1 cellular context compared by ENCODE assay signal in the genomic region with DNA sequence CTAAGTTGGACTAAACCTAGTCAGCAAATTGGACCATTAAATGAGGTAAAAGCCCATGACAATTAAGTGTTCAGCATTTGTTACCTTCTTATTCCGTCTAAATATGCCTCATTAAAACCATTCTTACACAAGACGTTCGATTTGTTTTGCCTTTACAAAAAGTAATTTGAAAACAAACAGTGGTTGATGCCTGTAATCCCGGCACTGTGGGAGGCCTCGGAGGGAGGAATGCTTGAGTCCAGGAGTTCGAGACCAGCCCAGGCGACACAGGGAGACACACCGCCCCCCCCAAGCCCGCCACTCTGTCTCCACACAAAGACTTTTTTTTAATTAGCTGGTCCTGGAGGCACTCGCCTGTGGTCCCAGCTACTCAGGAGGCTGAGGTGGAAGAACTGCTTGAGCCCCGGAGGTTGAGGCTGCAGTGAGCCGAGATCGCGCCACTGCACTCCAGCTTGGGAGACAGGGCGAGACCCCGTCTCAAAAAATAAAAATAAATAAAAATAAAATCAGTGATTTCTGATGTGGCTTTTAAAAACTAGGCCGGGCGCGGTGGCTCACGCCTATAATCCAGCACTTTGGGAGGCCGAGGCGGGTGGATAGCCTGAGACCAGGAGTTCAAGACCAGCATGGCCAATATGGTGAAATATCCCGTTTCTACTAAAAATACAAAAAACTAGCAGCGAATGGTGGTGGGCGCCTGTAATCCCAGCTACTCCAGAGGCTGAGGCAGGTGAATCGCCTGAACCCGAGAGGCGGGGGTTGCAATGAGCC.
A peak's percentile ranks its signal among the peaks of the same experiment; 100 is the strongest.
TF ChIP-seq lines count a peak whose summit lies in the region.

No MANE protein-coding gene starts in this region.

TF ChIP-seq in H1, 55 proteins besides CTCF, POLR2A, EP300 and RAD21:
- TF ChIP-seq PHF8 (conservative IDR thresholded peaks at IDR 0.05; ENCODE audit: low read depth, low read length): no peak; the same call in 1 of the 2 replicates
- TF ChIP-seq TAF1 (IDR thresholded peaks at IDR 0.05; ENCODE audit: low read depth, low read length): 0 out of 2 replicates have a peak, but pooled peaks have one; percentile 2
- TF ChIP-seq, protein P1, sequence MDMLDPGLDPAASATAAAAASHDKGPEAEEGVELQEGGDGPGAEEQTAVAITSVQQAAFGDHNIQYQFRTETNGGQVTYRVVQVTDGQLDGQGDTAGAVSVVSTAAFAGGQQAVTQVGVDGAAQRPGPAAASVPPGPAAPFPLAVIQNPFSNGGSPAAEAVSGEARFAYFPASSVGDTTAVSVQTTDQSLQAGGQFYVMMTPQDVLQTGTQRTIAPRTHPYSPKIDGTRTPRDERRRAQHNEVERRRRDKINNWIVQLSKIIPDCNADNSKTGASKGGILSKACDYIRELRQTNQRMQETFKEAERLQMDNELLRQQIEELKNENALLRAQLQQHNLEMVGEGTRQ (IDR thresholded peaks at IDR 0.05; ENCODE audit: low read length): no peak
- TF ChIP-seq, protein P2, sequence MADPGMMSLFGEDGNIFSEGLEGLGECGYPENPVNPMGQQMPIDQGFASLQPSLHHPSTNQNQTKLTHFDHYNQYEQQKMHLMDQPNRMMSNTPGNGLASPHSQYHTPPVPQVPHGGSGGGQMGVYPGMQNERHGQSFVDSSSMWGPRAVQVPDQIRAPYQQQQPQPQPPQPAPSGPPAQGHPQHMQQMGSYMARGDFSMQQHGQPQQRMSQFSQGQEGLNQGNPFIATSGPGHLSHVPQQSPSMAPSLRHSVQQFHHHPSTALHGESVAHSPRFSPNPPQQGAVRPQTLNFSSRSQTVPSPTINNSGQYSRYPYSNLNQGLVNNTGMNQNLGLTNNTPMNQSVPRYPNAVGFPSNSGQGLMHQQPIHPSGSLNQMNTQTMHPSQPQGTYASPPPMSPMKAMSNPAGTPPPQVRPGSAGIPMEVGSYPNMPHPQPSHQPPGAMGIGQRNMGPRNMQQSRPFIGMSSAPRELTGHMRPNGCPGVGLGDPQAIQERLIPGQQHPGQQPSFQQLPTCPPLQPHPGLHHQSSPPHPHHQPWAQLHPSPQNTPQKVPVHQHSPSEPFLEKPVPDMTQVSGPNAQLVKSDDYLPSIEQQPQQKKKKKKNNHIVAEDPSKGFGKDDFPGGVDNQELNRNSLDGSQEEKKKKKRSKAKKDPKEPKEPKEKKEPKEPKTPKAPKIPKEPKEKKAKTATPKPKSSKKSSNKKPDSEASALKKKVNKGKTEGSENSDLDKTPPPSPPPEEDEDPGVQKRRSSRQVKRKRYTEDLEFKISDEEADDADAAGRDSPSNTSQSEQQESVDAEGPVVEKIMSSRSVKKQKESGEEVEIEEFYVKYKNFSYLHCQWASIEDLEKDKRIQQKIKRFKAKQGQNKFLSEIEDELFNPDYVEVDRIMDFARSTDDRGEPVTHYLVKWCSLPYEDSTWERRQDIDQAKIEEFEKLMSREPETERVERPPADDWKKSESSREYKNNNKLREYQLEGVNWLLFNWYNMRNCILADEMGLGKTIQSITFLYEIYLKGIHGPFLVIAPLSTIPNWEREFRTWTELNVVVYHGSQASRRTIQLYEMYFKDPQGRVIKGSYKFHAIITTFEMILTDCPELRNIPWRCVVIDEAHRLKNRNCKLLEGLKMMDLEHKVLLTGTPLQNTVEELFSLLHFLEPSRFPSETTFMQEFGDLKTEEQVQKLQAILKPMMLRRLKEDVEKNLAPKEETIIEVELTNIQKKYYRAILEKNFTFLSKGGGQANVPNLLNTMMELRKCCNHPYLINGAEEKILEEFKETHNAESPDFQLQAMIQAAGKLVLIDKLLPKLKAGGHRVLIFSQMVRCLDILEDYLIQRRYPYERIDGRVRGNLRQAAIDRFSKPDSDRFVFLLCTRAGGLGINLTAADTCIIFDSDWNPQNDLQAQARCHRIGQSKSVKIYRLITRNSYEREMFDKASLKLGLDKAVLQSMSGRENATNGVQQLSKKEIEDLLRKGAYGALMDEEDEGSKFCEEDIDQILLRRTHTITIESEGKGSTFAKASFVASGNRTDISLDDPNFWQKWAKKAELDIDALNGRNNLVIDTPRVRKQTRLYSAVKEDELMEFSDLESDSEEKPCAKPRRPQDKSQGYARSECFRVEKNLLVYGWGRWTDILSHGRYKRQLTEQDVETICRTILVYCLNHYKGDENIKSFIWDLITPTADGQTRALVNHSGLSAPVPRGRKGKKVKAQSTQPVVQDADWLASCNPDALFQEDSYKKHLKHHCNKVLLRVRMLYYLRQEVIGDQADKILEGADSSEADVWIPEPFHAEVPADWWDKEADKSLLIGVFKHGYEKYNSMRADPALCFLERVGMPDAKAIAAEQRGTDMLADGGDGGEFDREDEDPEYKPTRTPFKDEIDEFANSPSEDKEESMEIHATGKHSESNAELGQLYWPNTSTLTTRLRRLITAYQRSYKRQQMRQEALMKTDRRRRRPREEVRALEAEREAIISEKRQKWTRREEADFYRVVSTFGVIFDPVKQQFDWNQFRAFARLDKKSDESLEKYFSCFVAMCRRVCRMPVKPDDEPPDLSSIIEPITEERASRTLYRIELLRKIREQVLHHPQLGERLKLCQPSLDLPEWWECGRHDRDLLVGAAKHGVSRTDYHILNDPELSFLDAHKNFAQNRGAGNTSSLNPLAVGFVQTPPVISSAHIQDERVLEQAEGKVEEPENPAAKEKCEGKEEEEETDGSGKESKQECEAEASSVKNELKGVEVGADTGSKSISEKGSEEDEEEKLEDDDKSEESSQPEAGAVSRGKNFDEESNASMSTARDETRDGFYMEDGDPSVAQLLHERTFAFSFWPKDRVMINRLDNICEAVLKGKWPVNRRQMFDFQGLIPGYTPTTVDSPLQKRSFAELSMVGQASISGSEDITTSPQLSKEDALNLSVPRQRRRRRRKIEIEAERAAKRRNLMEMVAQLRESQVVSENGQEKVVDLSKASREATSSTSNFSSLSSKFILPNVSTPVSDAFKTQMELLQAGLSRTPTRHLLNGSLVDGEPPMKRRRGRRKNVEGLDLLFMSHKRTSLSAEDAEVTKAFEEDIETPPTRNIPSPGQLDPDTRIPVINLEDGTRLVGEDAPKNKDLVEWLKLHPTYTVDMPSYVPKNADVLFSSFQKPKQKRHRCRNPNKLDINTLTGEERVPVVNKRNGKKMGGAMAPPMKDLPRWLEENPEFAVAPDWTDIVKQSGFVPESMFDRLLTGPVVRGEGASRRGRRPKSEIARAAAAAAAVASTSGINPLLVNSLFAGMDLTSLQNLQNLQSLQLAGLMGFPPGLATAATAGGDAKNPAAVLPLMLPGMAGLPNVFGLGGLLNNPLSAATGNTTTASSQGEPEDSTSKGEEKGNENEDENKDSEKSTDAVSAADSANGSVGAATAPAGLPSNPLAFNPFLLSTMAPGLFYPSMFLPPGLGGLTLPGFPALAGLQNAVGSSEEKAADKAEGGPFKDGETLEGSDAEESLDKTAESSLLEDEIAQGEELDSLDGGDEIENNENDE (IDR thresholded peaks at IDR 0.05; ENCODE audit: insufficient replicate concordance, low read length): no peak
- peak; percentile 26 for TF ChIP-seq SAP30 (IDR thresholded peaks at IDR 0.05; ENCODE audit: insufficient read depth, insufficient replicate concordance, low read length)
